1 cellular context compared by ENCODE assay signal in genomic region chr20:46119028-46119546, GRCh38.
TF ChIP-seq lines count a peak whose summit lies in the region.

No MANE protein-coding gene starts in this region.

TF ChIP-seq in GM23338, 12 proteins besides CTCF, POLR2A, EP300 and RAD21 (continued from another document):
- TF ChIP-seq ZNF462 (CRISPR knock-in tag; IDR thresholded peaks at IDR 0.05) (no peak), ETS1 (IDR thresholded peaks at IDR 0.05) (no peak), EZH2phosphoT487 (IDR thresholded peaks at IDR 0.05; ENCODE audit: unreplicated experiment) (no peak), ZNF331 (CRISPR knock-in tag; IDR thresholded peaks at IDR 0.05; ENCODE audit: low read depth) (no peak)
